In the genomic region with DNA sequence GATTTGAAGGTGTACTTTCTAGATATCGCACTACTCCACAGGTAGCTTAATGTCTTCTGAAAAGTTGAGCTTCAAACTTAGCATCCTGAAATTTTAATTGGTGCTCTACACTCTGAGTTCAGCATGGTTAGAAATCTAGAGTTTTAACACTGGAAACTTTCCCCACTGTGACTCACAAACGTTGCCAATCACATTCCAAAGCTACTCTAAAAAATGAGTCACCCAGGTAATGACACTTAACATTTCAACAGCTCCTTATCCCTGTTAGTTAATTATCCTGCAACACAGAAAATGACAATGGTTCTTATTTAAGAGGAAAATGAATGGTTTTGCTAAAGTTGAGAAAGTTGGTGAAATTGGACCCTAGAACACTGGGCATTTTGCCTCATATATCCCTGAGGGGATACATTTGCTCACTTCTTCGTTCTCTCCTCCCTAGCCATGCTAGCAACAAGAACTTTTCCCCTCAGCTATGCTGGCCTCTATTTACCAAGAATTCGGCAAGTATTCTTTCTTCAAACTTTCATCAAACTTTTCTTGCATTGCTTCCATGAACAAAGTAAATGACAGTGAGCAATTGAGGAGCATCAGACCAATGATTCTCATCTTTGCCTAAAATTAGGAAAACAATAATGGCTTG, we compare ENCODE assay signal across 15 cellular contexts.
"Had no signal": no experiment of that assay in that cellular context is flagged by ENCODE, and none has a peak within 500 bp of the region (broad histone marks: within the 10 kb centered on the region; RNA-seq: fewer than 3 reads in every experiment).

No MANE protein-coding gene starts in this region.

- DNase-seq: activated CD4-positive, alpha-beta T cell treated with anti-CD3 and anti-CD28 coated beads for 4 hours; activated CD8-positive, alpha-beta T cell treated with anti-CD3 and anti-CD28 coated beads for 36 hours; activated gamma-delta T cell; activated T-cell treated with anti-CD3 and anti-CD28 coated beads, Interleukin-2, amount 50 U/mL, for 4 hours; body of pancreas; effector CD8-positive, alpha-beta T cell; left ventricle myocardium superior; stimulated activated naive CD8-positive, alpha-beta T cell treated with anti-CD3 and anti-CD28 coated beads, Interleukin-15, amount 100 ng/mL, for 72 hours; T-helper 17 cell; upper lobe of left lung; WERI-Rb-1 had no signal

- H3K27me3 ChIP-seq: body of pancreas, upper lobe of left lung had no signal

- H3K9me3 Mint-ChIP-seq: activated T-cell treated with anti-CD3 and anti-CD28 coated beads, Interleukin-2, amount 50 U/mL, for 4 hours; stimulated activated naive CD8-positive, alpha-beta T cell treated with anti-CD3 and anti-CD28 coated beads, Interleukin-15, amount 100 ng/mL, for 72 hours had no signal

- H3K4me3 Mint-ChIP-seq: activated CD8-positive, alpha-beta T cell treated with anti-CD3 and anti-CD28 coated beads for 36 hours; activated T-cell treated with anti-CD3 and anti-CD28 coated beads, Interleukin-2, amount 50 U/mL, for 4 hours; stimulated activated naive CD8-positive, alpha-beta T cell treated with anti-CD3 and anti-CD28 coated beads, Interleukin-15, amount 100 ng/mL, for 72 hours; T-helper 17 cell had no signal

- H3K4me1 Mint-ChIP-seq: stimulated activated naive CD8-positive, alpha-beta T cell treated with anti-CD3 and anti-CD28 coated beads, Interleukin-15, amount 100 ng/mL, for 72 hours; T-helper 17 cell had no signal

- FAIRE-seq: islet of Langerhans had no signal

- H3K9me3 ChIP-seq: body of pancreas, prostate gland, upper lobe of left lung had no signal

- H3K4me3 ChIP-seq: body of pancreas, prostate gland, upper lobe of left lung had no signal

- H3K27ac ChIP-seq: body of pancreas, prostate gland, upper lobe of left lung, WERI-Rb-1 had no signal

- H3K4me1 ChIP-seq: body of pancreas, prostate gland had no signal

- H3K36me3 Mint-ChIP-seq: activated naive CD4-positive, alpha-beta T cell treated with anti-CD3 and anti-CD28 coated beads, Interleukin-2, amount 50 U/mL, for 72 hours had no signal

- ATAC-seq: activated CD8-positive, alpha-beta T cell treated with anti-CD3 and anti-CD28 coated beads for 36 hours; activated naive CD4-positive, alpha-beta T cell treated with anti-CD3 and anti-CD28 coated beads, Interleukin-2, amount 50 U/mL, for 72 hours; activated T-cell treated with anti-CD3 and anti-CD28 coated beads, Interleukin-2, amount 50 U/mL, for 4 hours; body of pancreas; left ventricle myocardium superior; sciatic nerve; stimulated activated naive CD8-positive, alpha-beta T cell treated with anti-CD3 and anti-CD28 coated beads, Interleukin-15, amount 100 ng/mL, for 72 hours; T-helper 17 cell had no signal

- H3K36me3 ChIP-seq: prostate gland, upper lobe of left lung, WERI-Rb-1 had no signal

- H3K27ac Mint-ChIP-seq: activated CD8-positive, alpha-beta T cell treated with anti-CD3 and anti-CD28 coated beads for 36 hours; activated naive CD4-positive, alpha-beta T cell treated with anti-CD3 and anti-CD28 coated beads, Interleukin-2, amount 50 U/mL, for 72 hours; stimulated activated naive CD8-positive, alpha-beta T cell treated with anti-CD3 and anti-CD28 coated beads, Interleukin-15, amount 100 ng/mL, for 72 hours; T-helper 17 cell had no signal

- H3K27me3 Mint-ChIP-seq: activated CD8-positive, alpha-beta T cell treated with anti-CD3 and anti-CD28 coated beads for 36 hours; T-helper 17 cell had no signal
